ENCODE assay signal across 8 cellular contexts in the genomic region with DNA sequence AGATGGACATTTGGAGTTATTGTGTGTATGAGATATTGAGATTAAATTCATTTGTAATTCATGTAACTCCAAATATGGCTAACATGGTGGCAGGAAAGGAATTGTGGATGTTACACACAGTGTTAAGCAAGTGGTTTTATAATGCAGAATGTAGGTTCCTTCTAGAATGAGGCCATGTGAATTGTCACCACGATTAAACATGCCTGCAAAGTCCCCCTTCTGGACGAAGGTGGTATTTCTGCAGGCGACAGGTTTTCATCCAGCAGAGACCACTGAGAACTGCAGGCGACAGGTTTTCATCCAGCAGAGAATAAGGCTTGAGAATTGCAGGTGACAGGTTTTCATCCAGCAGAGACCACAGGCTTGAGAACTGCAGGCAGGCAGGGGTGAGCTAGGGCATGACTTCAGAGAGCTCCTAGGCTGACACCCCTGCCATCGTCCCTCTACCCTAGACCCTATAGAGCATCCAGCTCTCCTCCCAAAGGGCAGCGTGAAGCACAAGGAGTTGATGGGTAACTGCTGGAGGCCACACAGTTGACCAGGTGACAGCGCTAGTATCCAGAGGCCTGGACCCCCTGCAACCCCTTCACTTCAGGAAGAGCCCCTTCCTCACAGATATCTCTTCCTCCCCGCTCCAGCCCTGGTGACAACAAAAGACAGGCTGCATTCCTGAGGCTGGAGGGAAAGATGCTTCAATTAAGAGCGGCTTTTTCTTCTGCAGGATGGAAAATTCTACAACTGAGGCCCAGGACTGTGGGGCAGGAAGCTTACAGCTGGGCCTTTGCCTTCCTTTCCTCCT.
DNase-seq lines count a peak whose midpoint lies in the region; ATAC-seq and TF ChIP-seq lines count a peak whose summit lies in the region.

No MANE protein-coding gene starts in this region.

- peaks cover 12% of the 10 kb centered on the region for H3K27me3 ChIP-seq in foreskin keratinocyte

- H3K4me3 Mint-ChIP-seq in activated T-cell treated with anti-CD3 and anti-CD28 coated beads, Interleukin-2, amount 50 U/mL, for 72 hours = no peak overlapping the region

- no peak overlapping the region for H3K27ac ChIP-seq in foreskin keratinocyte

- CTCF ChIA-PET in HEK293T (lab: Yijun Ruan, JAX) = interaction anchor here (0.6 to 1.9 kb wide), 8 partner anchors 9 to 200 kb away, joined by 3 to 9 read pairs (median 4); no protein-coding TSS in a partner anchor

- POLR2A ChIA-PET in HEK293T (lab: Yijun Ruan, JAX) = no interaction called here

- H3K4me1 ChIP-seq in foreskin keratinocyte = no peaks in the 10 kb centered on the region

- peaks cover 12% of the 10 kb centered on the region for H3K27me3 Mint-ChIP-seq in activated T-cell treated with anti-CD3 and anti-CD28 coated beads, Interleukin-2, amount 50 U/mL, for 72 hours (ENCODE audit: low read depth)

- peak in 1 of 2 donors; percentile 32 for ATAC-seq in activated T-cell treated with anti-CD3 and anti-CD28 coated beads, Interleukin-2, amount 50 U/mL, for 72 hours (replicated peaks in 1 of 2)
- ATAC-seq in foreskin keratinocyte (no peak), HG02884 (IDR thresholded peaks at IDR 0.05; ENCODE audit: unreplicated experiment) (no peak), HG03457 (IDR thresholded peaks at IDR 0.05; ENCODE audit: unreplicated experiment) (no peak)

- no peaks in the 10 kb centered on the region for H3K4me1 Mint-ChIP-seq in activated T-cell treated with anti-CD3 and anti-CD28 coated beads, Interleukin-2, amount 50 U/mL, for 72 hours (ENCODE audit: low read depth)

- no peaks in the 10 kb centered on the region for H3K36me3 Mint-ChIP-seq in activated T-cell treated with anti-CD3 and anti-CD28 coated beads, Interleukin-2, amount 50 U/mL, for 72 hours (ENCODE audit: insufficient read depth in 2 of 2)

- DNase-seq in CMK (ENCODE audit: low read depth) (peak; percentile 20), HEK293T (ENCODE audit: extremely low spot score) (peak; percentile 27), OCI-M1 (lab: John Stamatoyannopoulos, UW) (peak; percentile 70), foreskin keratinocyte (peak in 1 of 2 donors; percentile 16), retina (peak; percentile 76)
- peak; percentile 45 to 46 for DNase-seq in activated T-cell treated with anti-CD3 and anti-CD28 coated beads, Interleukin-2, amount 50 U/mL, for 72 hours

- H3K27ac Mint-ChIP-seq in activated T-cell treated with anti-CD3 and anti-CD28 coated beads, Interleukin-2, amount 50 U/mL, for 72 hours = no peak overlapping the region

- no peaks in the 10 kb centered on the region for H3K9me3 Mint-ChIP-seq in activated T-cell treated with anti-CD3 and anti-CD28 coated beads, Interleukin-2, amount 50 U/mL, for 72 hours

- peak; percentile 65 for TF ChIP-seq CTCF in foreskin keratinocyte (conservative IDR thresholded peaks at IDR 0.05)

TF ChIP-seq in HEK293T, 16 proteins besides CTCF, POLR2A, EP300 and RAD21:
- TF ChIP-seq ARNT (IDR thresholded peaks at IDR 0.05) = no peak
- TF ChIP-seq FOXA1 (IDR thresholded peaks at IDR 0.05) = no peak
- no peak for TF ChIP-seq FOXM1 (IDR thresholded peaks at IDR 0.05; ENCODE audit: borderline replicate concordance)
- TF ChIP-seq HDGF (IDR thresholded peaks at IDR 0.05; ENCODE audit: borderline replicate concordance) = no peak
- TF ChIP-seq CTBP1 (IDR thresholded peaks at IDR 0.05; ENCODE audit: borderline replicate concordance) = no peak
- no peak for TF ChIP-seq ELF4 (IDR thresholded peaks at IDR 0.05)
- no peak for TF ChIP-seq BHLHE40 (IDR thresholded peaks at IDR 0.05; ENCODE audit: borderline replicate concordance)
- TF ChIP-seq TARDBP (IDR thresholded peaks at IDR 0.05) = no peak
- TF ChIP-seq, protein P1, sequence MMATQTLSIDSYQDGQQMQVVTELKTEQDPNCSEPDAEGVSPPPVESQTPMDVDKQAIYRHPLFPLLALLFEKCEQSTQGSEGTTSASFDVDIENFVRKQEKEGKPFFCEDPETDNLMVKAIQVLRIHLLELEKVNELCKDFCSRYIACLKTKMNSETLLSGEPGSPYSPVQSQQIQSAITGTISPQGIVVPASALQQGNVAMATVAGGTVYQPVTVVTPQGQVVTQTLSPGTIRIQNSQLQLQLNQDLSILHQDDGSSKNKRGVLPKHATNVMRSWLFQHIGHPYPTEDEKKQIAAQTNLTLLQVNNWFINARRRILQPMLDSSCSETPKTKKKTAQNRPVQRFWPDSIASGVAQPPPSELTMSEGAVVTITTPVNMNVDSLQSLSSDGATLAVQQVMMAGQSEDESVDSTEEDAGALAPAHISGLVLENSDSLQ (IDR thresholded peaks at IDR 0.05) = no peak
- TF ChIP-seq ZNF384 (IDR thresholded peaks at IDR 0.05) = no peak
- no peak for TF ChIP-seq FOXK2 (IDR thresholded peaks at IDR 0.05)
- no peak for TF ChIP-seq L3MBTL2 (conservative IDR thresholded peaks at IDR 0.05)
- TF ChIP-seq NFRKB (IDR thresholded peaks at IDR 0.05) = no peak
- no peak for TF ChIP-seq SUZ12 (IDR thresholded peaks at IDR 0.05)
- TF ChIP-seq SP1 (IDR thresholded peaks at IDR 0.05) = no peak
- no peak for TF ChIP-seq LEF1 (IDR thresholded peaks at IDR 0.05; ENCODE audit: borderline replicate concordance)
